In the genomic region with DNA sequence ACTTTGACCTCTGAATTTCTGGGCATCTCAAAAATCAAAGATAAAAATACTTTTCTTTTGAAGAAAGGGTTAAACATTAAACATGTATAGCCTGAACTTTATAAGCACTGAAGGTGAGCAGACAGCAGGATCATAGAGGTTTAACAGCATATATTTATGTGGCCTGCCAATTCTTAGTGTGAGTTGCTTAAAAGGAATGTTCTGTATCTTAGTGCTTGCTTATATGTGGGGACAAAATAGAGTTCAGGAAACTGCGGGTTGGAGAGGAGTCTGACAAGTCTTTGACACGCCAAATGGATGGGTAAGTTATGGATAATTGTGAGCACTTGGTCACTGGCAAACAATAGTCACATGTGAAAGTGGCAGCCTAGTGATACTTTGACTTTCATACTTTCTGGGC, we compare ENCODE assay signal across 18 cellular contexts.
"Had no signal": no experiment of that assay in that cellular context is flagged by ENCODE, and none has a peak within 500 bp of the region (broad histone marks: within the 10 kb centered on the region; RNA-seq: fewer than 3 reads in every experiment).

No MANE protein-coding gene starts in this region.

- H3K4me1 Mint-ChIP-seq: naive thymus-derived CD4-positive, alpha-beta T cell; nephron progenitor cell had no signal

- H3K4me2 ChIP-seq: hepatocyte had no signal

- H2AFZ ChIP-seq: hepatocyte had no signal

- H3K4me1 ChIP-seq: esophagus muscularis mucosa, gastroesophageal sphincter, psoas muscle, stomach, transverse colon had no signal

- H3K9me3 ChIP-seq: esophagus muscularis mucosa, gastroesophageal sphincter, psoas muscle, thoracic aorta, transverse colon had no signal

- DNase-seq: cortex of kidney; dorsolateral prefrontal cortex; effector CD8-positive, alpha-beta T cell; head of caudate nucleus; naive thymus-derived CD4-positive, alpha-beta T cell; nephron progenitor cell; psoas muscle; stimulated activated CD4-positive, alpha-beta T cell treated with anti-CD3 and anti-CD28 coated beads, Interleukin-12 subunit alpha, Interleukin-12 subunit beta, amount 100 ng/mL, for 4 hours; stimulated activated naive CD4-positive, alpha-beta T cell; stomach; substantia nigra; transverse colon had no signal

- H3K27me3 Mint-ChIP-seq: naive thymus-derived CD4-positive, alpha-beta T cell had no signal

- H3K79me2 ChIP-seq: hepatocyte had no signal

- H3K4me3 ChIP-seq: dorsolateral prefrontal cortex, esophagus muscularis mucosa, gastroesophageal sphincter, hepatocyte, psoas muscle, skin epidermis, stomach, thoracic aorta, transverse colon had no signal

- H3K27me3 ChIP-seq: dorsolateral prefrontal cortex, esophagus muscularis mucosa, gastroesophageal sphincter, hepatocyte, stomach, transverse colon had no signal

- H3K36me3 Mint-ChIP-seq: naive thymus-derived CD4-positive, alpha-beta T cell had no signal

- H3K36me3 ChIP-seq: esophagus muscularis mucosa, gastroesophageal sphincter, stomach, thoracic aorta, transverse colon had no signal

- H3K27ac Mint-ChIP-seq: naive thymus-derived CD4-positive, alpha-beta T cell; nephron progenitor cell had no signal

- H3K27ac ChIP-seq: dorsolateral prefrontal cortex, esophagus muscularis mucosa, gastroesophageal sphincter, hepatocyte, psoas muscle, skin epidermis, stomach, thoracic aorta, transverse colon had no signal

- H3K4me3 Mint-ChIP-seq: naive thymus-derived CD4-positive, alpha-beta T cell; nephron progenitor cell had no signal

- ATAC-seq: gastroesophageal sphincter; naive thymus-derived CD4-positive, alpha-beta T cell; psoas muscle; sciatic nerve had no signal
